Comparison of ENCODE assay signal across 10 cellular contexts in the genomic region with DNA sequence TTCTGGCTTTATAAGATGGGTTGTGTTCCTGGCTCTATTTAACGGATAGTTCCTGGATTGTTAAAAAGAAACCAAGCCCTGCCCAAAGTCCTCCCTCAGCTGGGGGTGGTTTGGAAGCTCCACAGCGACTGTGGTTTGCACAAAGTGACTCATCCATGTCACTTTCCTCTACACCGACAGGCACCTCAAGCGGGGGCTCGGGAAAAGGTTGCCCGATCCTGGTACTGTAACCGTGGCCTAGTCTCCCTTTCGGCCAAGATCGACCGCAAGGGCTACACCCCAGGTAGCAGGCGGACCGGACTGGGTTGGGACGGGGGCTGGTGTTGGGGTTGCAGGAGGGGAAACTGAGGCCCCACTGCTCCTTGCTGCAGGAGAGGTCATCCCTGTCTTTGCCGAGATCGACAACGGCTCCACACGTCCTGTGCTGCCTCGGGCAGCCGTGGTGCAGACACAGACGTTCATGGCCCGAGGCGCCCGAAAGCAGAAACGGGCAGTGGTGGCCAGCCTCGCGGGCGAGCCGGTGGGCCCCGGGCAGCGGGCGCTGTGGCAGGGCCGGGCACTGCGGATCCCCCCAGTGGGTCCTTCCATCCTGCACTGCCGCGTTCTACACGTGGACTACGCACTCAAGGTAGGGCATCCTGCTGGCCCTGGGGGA. TPM values are rescaled to one million over a fixed set of nuclear protein-coding genes. Genes with fewer than 3 reads are reported as not detected.
DNase-seq lines count a peak whose midpoint lies in the region; ATAC-seq and TF ChIP-seq lines count a peak whose summit lies in the region.
"Had no signal": no experiment of that assay in that cellular context is flagged by ENCODE, and none has a peak within 500 bp of the region (broad histone marks: within the 10 kb centered on the region; RNA-seq: fewer than 3 reads in every experiment).

No MANE protein-coding gene starts in this region.

- H3K27me3 ChIP-seq in duodenal mucosa (ENCODE audit: control insufficient read depth in 1 of 2, insufficient read depth in 2 of 2, low read length in 2 of 2) (no peaks in the 10 kb centered on the region), SJCRH30 (no peaks in the 10 kb centered on the region), WERI-Rb-1 (ENCODE audit: insufficient read depth, low read depth, severe bottlenecking) (no peaks in the 10 kb centered on the region)

- no peaks in the 10 kb centered on the region for H3K9me3 ChIP-seq in T-helper 17 cell (ENCODE audit: control insufficient read depth, low read length, poor library complexity, severe bottlenecking)
- H3K9me3 ChIP-seq in duodenal mucosa (ENCODE audit: control insufficient read depth in 1 of 2, low read length in 2 of 2) = no peaks in the 10 kb centered on the region
- H3K9me3 ChIP-seq in SJCRH30 (replicated peaks) = no peaks in the 10 kb centered on the region
- H3K9me3 ChIP-seq in WERI-Rb-1 (ENCODE audit: severe bottlenecking) = peaks cover 6% of the 10 kb centered on the region

- H3K27ac Mint-ChIP-seq in T-helper 17 cell = peak overlapping the region; percentile 99

- peak overlapping the region; percentile 32 for H3K27ac ChIP-seq in duodenal mucosa (ENCODE audit: low read depth, low read length)
- H3K27ac ChIP-seq in skin epidermis = peak overlapping the region in 8 of 21 experiments; percentile 39 to 90 (median 72)
- H3K27ac ChIP-seq in SJCRH30 = no peak overlapping the region
- H3K27ac ChIP-seq in WERI-Rb-1 = no peak overlapping the region

- H3K4me3 ChIP-seq in duodenal mucosa (ENCODE audit: low read depth in 1 of 2, low read length in 2 of 2) (peak overlapping the region; percentile 44 to 64), skin epidermis (peak overlapping the region in 6 of 7 experiments; percentile 34 to 47 (median 44)), SJCRH30 (no peak overlapping the region), WERI-Rb-1 (ENCODE audit: low read depth, low read length) (no peak overlapping the region)
- H3K4me3 ChIP-seq: K562 had no signal

- peaks cover 5% of the 10 kb centered on the region for H3K36me3 Mint-ChIP-seq in T-helper 17 cell (ENCODE audit: low read depth)

- H3K9ac ChIP-seq in duodenal mucosa (ENCODE audit: low read depth in 1 of 2, low read length in 2 of 2) = peak overlapping the region; percentile 26 to 48

- H3K4me1 Mint-ChIP-seq in T-helper 17 cell = peaks cover 35% of the 10 kb centered on the region

- peak overlapping the region; percentile 85 for H3K4me3 Mint-ChIP-seq in T-helper 17 cell

- DNase-seq in GM10266 (ENCODE audit: extremely low spot score) = peak; percentile 14
- no peak for DNase-seq in T-helper 17 cell
- no peak for DNase-seq in SJCRH30
- DNase-seq in retina = no peak
- no peak for DNase-seq in WERI-Rb-1

- no peak for ATAC-seq in T-helper 17 cell
- ATAC-seq in HG02623 (IDR thresholded peaks at IDR 0.05; ENCODE audit: unreplicated experiment) = no peak
- ATAC-seq: HCT116, K562 had no signal

- H3K36me3 ChIP-seq in duodenal mucosa (ENCODE audit: control insufficient read depth in 1 of 2, insufficient read depth in 2 of 2, low read length in 2 of 2) (peaks cover 22 to 39% of the 10 kb centered on the region in 2 donors), SJCRH30 (no peaks in the 10 kb centered on the region), WERI-Rb-1 (peaks cover 46% of the 10 kb centered on the region)

- H3K4me1 ChIP-seq in duodenal mucosa (ENCODE audit: control insufficient read depth in 1 of 2, insufficient read depth in 2 of 2, low read length in 2 of 2) (peaks cover 13 to 16% of the 10 kb centered on the region in 2 donors), SJCRH30 (no peaks in the 10 kb centered on the region)

- TF ChIP-seq CTCF in GM10266 (IDR thresholded peaks at IDR 0.05; ENCODE audit: control insufficient read depth, insufficient read depth, low read depth, missing control alignments) (no peak), WERI-Rb-1 (IDR thresholded peaks at IDR 0.05; ENCODE audit: low read depth, low read length) (no peak)

- H3K27me3 Mint-ChIP-seq in T-helper 17 cell = no peaks in the 10 kb centered on the region

RNA-seq across cellular contexts. Expression of a gene that starts 1.6 kb away (rescaled TPM):
- 100 to 1,000 TPM; 165 to 166 TPM for total RNA-seq in T-helper 17 cell
- 1.9 and 2.0 TPM in 2 replicates for total RNA-seq in SJCRH30 (2014; rRNA removed; shearing (Covaris generic))

RNA-seq across cellular contexts. Expression of a gene that starts 42.6 kb away (rescaled TPM):
- not detected for total RNA-seq in T-helper 17 cell
- total RNA-seq in SJCRH30 (2014; rRNA removed; shearing (Covaris generic)) = not detected in 2 replicates

Comparison
In these comparisons a context has a peak if more than half of its experiments do, and no peak if none do; other contexts are left out.
1. H3K4me3 ChIP-seq: peak in duodenal mucosa (2 of 2) and skin epidermis (6 of 7); none in SJCRH30 (single experiment) and WERI-Rb-1 (single experiment).
2. RNA of a gene that starts 1.6 kb away (total RNA-seq): 165 to 166 TPM in T-helper 17 cell; 1.9 to 2.0 TPM in SJCRH30; every median in the first group is over 10 times any median in the second.